Comparison of ENCODE assay signal across 1 cellular context in the genomic region with DNA sequence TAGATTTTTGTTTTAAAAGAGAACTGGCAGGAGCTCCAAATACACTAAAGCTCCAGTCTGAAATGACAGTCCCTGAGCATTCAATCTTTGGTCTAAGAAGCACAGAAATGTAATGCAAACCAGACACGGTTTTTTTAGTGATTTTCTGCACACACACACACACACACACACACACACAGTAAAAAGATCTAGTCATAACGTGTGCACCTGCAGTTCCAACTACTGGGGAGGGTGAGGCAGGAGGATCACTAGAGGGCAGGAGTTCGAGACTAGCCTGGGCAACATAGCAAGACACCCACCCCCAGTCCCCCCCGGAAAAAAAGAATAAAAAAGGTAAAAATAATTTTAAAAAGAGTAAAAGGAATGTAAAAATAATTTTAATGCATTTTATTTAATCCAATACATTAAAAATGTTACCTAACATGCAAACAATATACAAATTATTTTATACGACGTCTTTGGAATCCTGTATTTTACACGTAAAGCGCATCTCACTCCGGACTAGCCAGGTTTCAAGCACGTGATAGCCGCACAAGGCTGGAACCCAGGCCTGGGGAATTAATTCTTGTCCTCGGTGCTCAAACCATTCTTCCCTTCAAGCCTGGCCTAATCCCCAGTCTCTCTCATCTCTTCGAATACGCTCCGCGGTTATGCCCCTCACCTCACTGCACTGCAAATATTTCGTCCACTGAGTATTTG.
TF ChIP-seq lines count a peak whose summit lies in the region.

No MANE protein-coding gene starts in this region.

TF ChIP-seq in HCT116, 20 proteins besides CTCF, POLR2A, EP300 and RAD21 (continued from another document):
- TF ChIP-seq, protein P1, sequence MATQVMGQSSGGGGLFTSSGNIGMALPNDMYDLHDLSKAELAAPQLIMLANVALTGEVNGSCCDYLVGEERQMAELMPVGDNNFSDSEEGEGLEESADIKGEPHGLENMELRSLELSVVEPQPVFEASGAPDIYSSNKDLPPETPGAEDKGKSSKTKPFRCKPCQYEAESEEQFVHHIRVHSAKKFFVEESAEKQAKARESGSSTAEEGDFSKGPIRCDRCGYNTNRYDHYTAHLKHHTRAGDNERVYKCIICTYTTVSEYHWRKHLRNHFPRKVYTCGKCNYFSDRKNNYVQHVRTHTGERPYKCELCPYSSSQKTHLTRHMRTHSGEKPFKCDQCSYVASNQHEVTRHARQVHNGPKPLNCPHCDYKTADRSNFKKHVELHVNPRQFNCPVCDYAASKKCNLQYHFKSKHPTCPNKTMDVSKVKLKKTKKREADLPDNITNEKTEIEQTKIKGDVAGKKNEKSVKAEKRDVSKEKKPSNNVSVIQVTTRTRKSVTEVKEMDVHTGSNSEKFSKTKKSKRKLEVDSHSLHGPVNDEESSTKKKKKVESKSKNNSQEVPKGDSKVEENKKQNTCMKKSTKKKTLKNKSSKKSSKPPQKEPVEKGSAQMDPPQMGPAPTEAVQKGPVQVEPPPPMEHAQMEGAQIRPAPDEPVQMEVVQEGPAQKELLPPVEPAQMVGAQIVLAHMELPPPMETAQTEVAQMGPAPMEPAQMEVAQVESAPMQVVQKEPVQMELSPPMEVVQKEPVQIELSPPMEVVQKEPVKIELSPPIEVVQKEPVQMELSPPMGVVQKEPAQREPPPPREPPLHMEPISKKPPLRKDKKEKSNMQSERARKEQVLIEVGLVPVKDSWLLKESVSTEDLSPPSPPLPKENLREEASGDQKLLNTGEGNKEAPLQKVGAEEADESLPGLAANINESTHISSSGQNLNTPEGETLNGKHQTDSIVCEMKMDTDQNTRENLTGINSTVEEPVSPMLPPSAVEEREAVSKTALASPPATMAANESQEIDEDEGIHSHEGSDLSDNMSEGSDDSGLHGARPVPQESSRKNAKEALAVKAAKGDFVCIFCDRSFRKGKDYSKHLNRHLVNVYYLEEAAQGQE (IDR thresholded peaks at IDR 0.05; ENCODE audit: low read depth), result no peak
- TF ChIP-seq ZFX (IDR thresholded peaks at IDR 0.05) (no peak), ELF1 (IDR thresholded peaks at IDR 0.05; ENCODE audit: borderline replicate concordance, low read depth) (no peak), TCF7L2 (IDR thresholded peaks at IDR 0.05; ENCODE audit: borderline replicate concordance, extremely low read depth, insufficient read depth, insufficient read length) (no peak), JUND (IDR thresholded peaks at IDR 0.05) (no peak), EGR1 (IDR thresholded peaks at IDR 0.05; ENCODE audit: low read depth) (no peak), YY1 (IDR thresholded peaks at IDR 0.05; ENCODE audit: extremely low read depth, insufficient replicate concordance, low read depth, low read length) (no peak), CBX3 (IDR thresholded peaks at IDR 0.05; ENCODE audit: low read depth) (no peak), EZH2 (IDR thresholded peaks at IDR 0.05) (no peak)
